ENCODE assay signal across 8 cellular contexts in the genomic region with DNA sequence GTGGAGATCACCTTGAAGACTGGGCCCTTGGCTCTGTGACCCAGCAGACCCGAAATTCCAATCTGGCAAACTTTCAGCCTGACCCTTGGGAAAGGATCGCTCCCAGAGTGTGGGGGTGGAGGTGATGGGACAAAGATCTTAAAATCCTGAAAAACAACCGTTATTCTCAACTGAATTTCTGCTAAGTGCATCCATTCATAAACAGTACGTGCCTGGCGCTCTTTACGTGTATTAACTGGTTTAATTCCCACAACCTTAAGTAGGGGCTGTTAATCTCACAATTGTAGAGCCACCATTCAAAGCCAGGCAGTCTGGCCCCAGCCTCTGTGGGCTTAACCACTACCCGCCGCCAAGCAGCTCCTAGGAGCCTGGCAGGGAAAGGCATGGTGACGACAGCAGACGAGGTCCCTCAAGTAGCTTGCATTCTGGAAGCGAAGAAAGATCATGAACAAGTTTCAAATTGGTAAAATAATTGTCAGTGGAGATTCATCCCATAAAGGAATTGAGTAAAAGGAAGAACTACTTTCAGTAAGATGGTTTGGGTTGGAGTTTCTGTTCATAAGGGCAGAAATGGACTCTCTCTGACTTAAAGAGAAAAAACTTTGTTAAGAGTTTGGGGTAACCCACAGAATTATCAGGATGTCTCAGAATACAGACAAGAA. TPM values are rescaled to one million over a fixed set of nuclear protein-coding genes. Genes with fewer than 3 reads are reported as not detected.
DNase-seq lines count a peak whose midpoint lies in the region; ATAC-seq and TF ChIP-seq lines count a peak whose summit lies in the region.

No MANE protein-coding gene starts in this region.

- DNase-seq in AG09309 (ENCODE audit: low read depth): no peak
- DNase-seq in PC-3: no peak
- peak; percentile 77 for DNase-seq in astrocyte of the hippocampus (ENCODE audit: low read depth, low spot score)
- DNase-seq in spleen: no peak
- DNase-seq in NCI-H2081 treated with DMSO at 0.1 percent for 48 hours (lab: John Stamatoyannopoulos, UW): no peak

- peak; percentile 28 for ATAC-seq in GM18868 (IDR thresholded peaks at IDR 0.05; ENCODE audit: unreplicated experiment)
- peak; percentile 3 for ATAC-seq in HG03108 (IDR thresholded peaks at IDR 0.05; ENCODE audit: unreplicated experiment)
- no peak for ATAC-seq in PC-3

- POLR2A ChIA-PET in PC-3 (lab: Charles Lee; ENCODE audit: unreplicated experiment): no interaction called here

- H3K9ac ChIP-seq in PC-3 (ENCODE audit: low read length) (no peak overlapping the region), iPS-15b (ENCODE audit: low read depth, low read length) (peak overlapping the region; percentile 9)

- CTCF ChIA-PET in PC-3 (lab: Charles Lee): no interaction called here

- H3K9me3 ChIP-seq in PC-3 (ENCODE audit: low read length): no peaks in the 10 kb centered on the region
- no peaks in the 10 kb centered on the region for H3K9me3 ChIP-seq in iPS-15b (ENCODE audit: control insufficient read depth, insufficient read depth, low read length)
- H3K9me3 ChIP-seq in spleen: peaks cover 0 to 3% (median 0%) of the 10 kb centered on the region in 8 donors

- no peaks in the 10 kb centered on the region for H3K79me2 ChIP-seq in PC-3 (ENCODE audit: low read length)

- no peaks in the 10 kb centered on the region for H3K9me2 ChIP-seq in PC-3 (replicated peaks; ENCODE audit: low read length)

- TF ChIP-seq POLR2A in spleen (IDR thresholded peaks at IDR 0.05): no peak

- H3K27me3 ChIP-seq in PC-3 (ENCODE audit: low read length) (peaks cover 30% of the 10 kb centered on the region), iPS-15b (ENCODE audit: control insufficient read depth, insufficient read depth, low read length) (peaks cover 75% of the 10 kb centered on the region), spleen (replicated peaks in 1 of 7) (peaks cover 0 to 59% (median 8%) of the 10 kb centered on the region in 7 donors)

- intact Hi-C loops in PC-3 (cut with micrococcal nuclease) (no loop called here), spleen (cut with DNase I; ENCODE audit: low total_unique reads) (no loop called here)

- H3K4me1 ChIP-seq in PC-3 (ENCODE audit: insufficient read depth, low read length) (no peaks in the 10 kb centered on the region), iPS-15b (ENCODE audit: control insufficient read depth, insufficient read depth, low read length) (peaks cover 19% of the 10 kb centered on the region), spleen (peaks cover 19 to 38% (median 28%) of the 10 kb centered on the region in 6 donors)

- H3K4me3 ChIP-seq in AG09309 (ENCODE audit: control insufficient read depth, low read depth, low read length) (peak overlapping the region; percentile 42; the same call in 1 of the 2 replicates), PC-3 (ENCODE audit: low read length) (peak overlapping the region; percentile 61; the same call in 1 of the 2 replicates), iPS-15b (ENCODE audit: low read depth, low read length) (peak overlapping the region; percentile 56), spleen (peak overlapping the region; percentile 29 to 70 (median 45))

- H2AFZ ChIP-seq in PC-3 (ENCODE audit: low read length): peak overlapping the region; percentile 86; the same call in 1 of the 2 replicates

- no TSS peak for BruUV-seq in PC-3 (replicated peaks; lab: Mats Ljungman, UMichigan)

- H4K20me1 ChIP-seq in PC-3 (ENCODE audit: low read length): no peaks in the 10 kb centered on the region

- H3K4me2 ChIP-seq in PC-3 (ENCODE audit: low read length): peak overlapping the region; percentile 87

- H3K27ac ChIP-seq in PC-3 (ENCODE audit: low read length) (no peak overlapping the region), spleen (peak overlapping the region; percentile 79 to 90 (median 88))

- H3K36me3 ChIP-seq in PC-3 (ENCODE audit: low read depth, low read length): no peaks in the 10 kb centered on the region
- H3K36me3 ChIP-seq in iPS-15b (ENCODE audit: control insufficient read depth, insufficient read depth, low read length): no peaks in the 10 kb centered on the region
- H3K36me3 ChIP-seq in spleen: no peaks in the 10 kb centered on the region

- WGBS in spleen, 5 donors: 11 to 26% (median 14%) methylated on average over 11 of the region's 11 CpGs

- TF ChIP-seq CTCF in AG09309 (IDR thresholded peaks at IDR 0.05; ENCODE audit: control insufficient read depth, insufficient read depth, low read depth, low read length, missing control alignments) (no peak), PC-3 (conservative IDR thresholded peaks at IDR 0.05; ENCODE audit: low read depth, low read length) (no peak), spleen (IDR thresholded peaks at IDR 0.05 in 8 of 11, conservative IDR thresholded peaks at IDR 0.05 in 3 of 11) (no peak)

- H3F3A ChIP-seq in PC-3 (ENCODE audit: low read length, unreplicated experiment): no peaks in the 10 kb centered on the region

RNA-seq across cellular contexts. Expression of gene RGS16, which starts 11.4 kb away (rescaled TPM):
- 0.40 and 1.5 TPM in 2 replicates for total RNA-seq in PC-3 (2014; rRNA removed)
- total RNA-seq in spleen: 10 to 100 TPM in 3 of 7 donors, 1 to 10 TPM in 4; 2.6 to 24.2 (median 4.6) TPM
- polyA plus RNA-seq in spleen: 1 to 10 TPM; 2.6 to 4.1 (median 3.0) TPM

RNA-seq across cellular contexts. Expression of gene RNASEL, which starts 26.5 kb away (rescaled TPM):
- 1.3 and 2.1 TPM in 2 replicates for total RNA-seq in PC-3 (2014; rRNA removed)
- 10 to 100 TPM; 12.7 to 18.1 (median 16.4) TPM for total RNA-seq in spleen
- 1 to 10 TPM; 5.0 to 7.1 (median 5.5) TPM for polyA plus RNA-seq in spleen
